Comparison of ENCODE assay signal across 12 cellular contexts in genomic region chr2:120741514-120742448, GRCh38. TPM values are rescaled to one million over a fixed set of nuclear protein-coding genes. Genes with fewer than 3 reads are reported as not detected.
DNase-seq lines count a peak whose midpoint lies in the region; ATAC-seq and TF ChIP-seq lines count a peak whose summit lies in the region.
"Had no signal": no experiment of that assay in that cellular context is flagged by ENCODE, and none has a peak within 500 bp of the region (broad histone marks: within the 10 kb centered on the region; RNA-seq: fewer than 3 reads in every experiment).

No MANE protein-coding gene starts in this region.

- H3K27me3 ChIP-seq in right cardiac atrium (ENCODE audit: control insufficient read depth, insufficient read depth): no peaks in the 10 kb centered on the region

- H3K4me1 ChIP-seq in right cardiac atrium (ENCODE audit: control insufficient read depth, insufficient read depth, low read length): no peaks in the 10 kb centered on the region

- H3K36me3 Mint-ChIP-seq in activated CD8-positive, alpha-beta memory T cell treated with anti-CD3 and anti-CD28 coated beads, Interleukin-2, amount 10 ng/mL, durations not matched to agents 7 days and 5 days: no peaks in the 10 kb centered on the region

- H3K4me3 ChIP-seq in right cardiac atrium (ENCODE audit: low read length) (peak overlapping the region; percentile 16), retinal pigment epithelial cell (ENCODE audit: low read length) (peak overlapping the region; percentile 40)

- no peak overlapping the region for H3K27ac ChIP-seq in right cardiac atrium (ENCODE audit: low read length)
- H3K27ac ChIP-seq: KMS-11, RWPE1 had no signal

- H3K27me3 Mint-ChIP-seq in activated CD8-positive, alpha-beta memory T cell treated with anti-CD3 and anti-CD28 coated beads, Interleukin-2, amount 10 ng/mL, durations not matched to agents 7 days and 5 days: peaks cover 87% of the 10 kb centered on the region

- DNase-seq in EH (ENCODE audit: low read depth) (peak; percentile 35), right cardiac atrium (peak; percentile 61 to 76 (median 68)), retinal pigment epithelial cell (ENCODE audit: low read depth) (no peak), sciatic nerve (ENCODE audit: low spot score) (no peak), pons (ENCODE audit: low spot score) (no peak), dermis blood vessel endothelial cell (no peak)
- DNase-seq in activated CD8-positive, alpha-beta memory T cell treated with anti-CD3 and anti-CD28 coated beads, Interleukin-2, amount 10 ng/mL, durations not matched to agents 7 days and 5 days: peak; percentile 1
- DNase-seq: activated T-cell treated with anti-CD3 and anti-CD28 coated beads, Interleukin-2, amount 50 U/mL, for 4 hours; GDM1 had no signal

- no peak for ATAC-seq in activated CD8-positive, alpha-beta memory T cell treated with anti-CD3 and anti-CD28 coated beads, Interleukin-2, amount 10 ng/mL, durations not matched to agents 7 days and 5 days
- ATAC-seq in right cardiac atrium: peak; percentile 28 to 30
- no peak for ATAC-seq in sciatic nerve
- no peak for ATAC-seq in HG03097 (IDR thresholded peaks at IDR 0.05; ENCODE audit: low FRiP score, unreplicated experiment)
- ATAC-seq: activated T-cell treated with anti-CD3 and anti-CD28 coated beads, Interleukin-2, amount 50 U/mL, for 4 hours had no signal

- H3K4me3 Mint-ChIP-seq in activated CD8-positive, alpha-beta memory T cell treated with anti-CD3 and anti-CD28 coated beads, Interleukin-2, amount 10 ng/mL, durations not matched to agents 7 days and 5 days: no peak overlapping the region
- H3K4me3 Mint-ChIP-seq: activated T-cell treated with anti-CD3 and anti-CD28 coated beads, Interleukin-2, amount 50 U/mL, for 4 hours had no signal

- no peaks in the 10 kb centered on the region for H3K9me3 Mint-ChIP-seq in activated CD8-positive, alpha-beta memory T cell treated with anti-CD3 and anti-CD28 coated beads, Interleukin-2, amount 10 ng/mL, durations not matched to agents 7 days and 5 days (ENCODE audit: low read depth)
- H3K9me3 Mint-ChIP-seq: activated T-cell treated with anti-CD3 and anti-CD28 coated beads, Interleukin-2, amount 50 U/mL, for 4 hours had no signal

- H3K4me1 Mint-ChIP-seq in activated CD8-positive, alpha-beta memory T cell treated with anti-CD3 and anti-CD28 coated beads, Interleukin-2, amount 10 ng/mL, durations not matched to agents 7 days and 5 days: no peaks in the 10 kb centered on the region

- no peak overlapping the region for H3K27ac Mint-ChIP-seq in activated CD8-positive, alpha-beta memory T cell treated with anti-CD3 and anti-CD28 coated beads, Interleukin-2, amount 10 ng/mL, durations not matched to agents 7 days and 5 days

- CTCF ChIA-PET in activated CD8-positive, alpha-beta memory T cell treated with anti-CD3 and anti-CD28 coated beads, Interleukin-2, amount 10 ng/mL, durations not matched to agents 7 days and 5 days (lab: Charles Lee): no interaction called here

- WGBS in right cardiac atrium: 8% methylated on average over 80 of the region's 80 CpGs

- intact Hi-C loops in right cardiac atrium (cut with DNase I): no loop called here
- intact Hi-C loops in sciatic nerve (cut with DNase I): no loop called here

- no peaks in the 10 kb centered on the region for H3K9me3 ChIP-seq in right cardiac atrium (ENCODE audit: control insufficient read depth, low read length)

- TF ChIP-seq CTCF in retinal pigment epithelial cell (conservative IDR thresholded peaks at IDR 0.05; ENCODE audit: low read depth, low read length): no peak

RNA-seq across cellular contexts. Expression of gene GLI2, which starts 6.1 kb away (rescaled TPM):
- total RNA-seq in activated CD8-positive, alpha-beta memory T cell treated with anti-CD3 and anti-CD28 coated beads, Interleukin-2, amount 10 ng/mL, durations not matched to agents 7 days and 5 days: 1 to 10 TPM in 1 of 2 experiments, under 1 TPM in 1; 0.28 to 1.3 TPM
- total RNA-seq in right cardiac atrium: 1 to 10 TPM; 2.8 to 4.8 (median 4.4) TPM
- 0.86 TPM for polyA plus RNA-seq in right cardiac atrium
- 14.4 TPM for total RNA-seq in sciatic nerve
- total RNA-seq in dermis blood vessel endothelial cell: 0.34 TPM in 1 of 2 replicates, not detected in the other

Comparison
In these comparisons a context has a peak if more than half of its experiments do, and no peak if none do; other contexts are left out.
1. DNase-seq: peak in EH (single experiment), activated CD8-positive, alpha-beta memory T cell treated with anti-CD3 and anti-CD28 coated beads, Interleukin-2, amount 10 ng/mL, durations not matched to agents 7 days and 5 days (single experiment) and right cardiac atrium (3 of 3); none in retinal pigment epithelial cell (single experiment), sciatic nerve (single experiment), pons (single experiment) and dermis blood vessel endothelial cell (single experiment).
2. ATAC-seq: peak in right cardiac atrium (2 of 2); none in activated CD8-positive, alpha-beta memory T cell treated with anti-CD3 and anti-CD28 coated beads, Interleukin-2, amount 10 ng/mL, durations not matched to agents 7 days and 5 days (single experiment), sciatic nerve (single experiment) and HG03097 (single experiment).